ENCODE assay signal across 8 cellular contexts in the genomic region with DNA sequence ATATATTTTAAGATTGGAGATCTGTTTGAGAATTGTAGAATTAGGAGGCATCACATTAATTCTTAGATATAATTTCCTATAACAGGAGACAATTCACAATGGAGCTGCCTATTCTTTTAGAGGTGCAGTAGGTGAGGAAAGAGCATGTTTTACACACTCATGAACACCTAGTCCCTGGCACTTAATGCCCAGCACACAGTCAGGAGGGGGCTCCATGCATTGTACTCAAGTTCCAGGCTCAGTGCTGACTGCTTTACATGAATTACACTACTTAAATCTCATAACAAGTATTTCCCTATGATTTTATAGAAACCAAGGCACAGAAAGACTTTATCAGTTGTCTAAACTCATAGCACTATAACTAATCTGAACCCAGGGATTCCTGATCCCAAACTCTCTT. TPM values are rescaled to one million over a fixed set of nuclear protein-coding genes. Genes with fewer than 3 reads are reported as not detected.
DNase-seq lines count a peak whose midpoint lies in the region; ATAC-seq and TF ChIP-seq lines count a peak whose summit lies in the region.

No MANE protein-coding gene starts in this region.

- H3K27me3 ChIP-seq in left lung (no peaks in the 10 kb centered on the region), upper lobe of right lung (no peaks in the 10 kb centered on the region)

- H3K36me3 ChIP-seq in left lung (peaks cover 0 to 21% of the 10 kb centered on the region in 2 donors), upper lobe of right lung (peaks cover 11% of the 10 kb centered on the region)

- no peaks in the 10 kb centered on the region for H3K9me3 ChIP-seq in left lung
- H3K9me3 ChIP-seq in upper lobe of right lung = no peaks in the 10 kb centered on the region

- TF ChIP-seq CTCF in left lung (IDR thresholded peaks at IDR 0.05) = no peak
- no peak for TF ChIP-seq CTCF in upper lobe of right lung (IDR thresholded peaks at IDR 0.05)

- H3K27ac Mint-ChIP-seq in activated naive CD4-positive, alpha-beta T cell treated with anti-CD3 and anti-CD28 coated beads, Interleukin-2, amount 10 ng/mL, durations not matched to agents 7 days and 5 days = peak overlapping the region; percentile 87
- H3K27ac Mint-ChIP-seq in activated T-helper 1 cell treated with anti-CD3 and anti-CD28 coated beads, Interleukin-12 subunit alpha, Interleukin-12 subunit beta, Interleukin-2, Interleukin-4 antibody, amounts not matched to agents 30 ng/mL and 10 ng/mL and 1 ng/mL, durations not matched to agents 14 hours and 24 hours and 36 hours = peak overlapping the region; percentile 84

- peaks cover 44% of the 10 kb centered on the region for H3K4me1 Mint-ChIP-seq in activated naive CD4-positive, alpha-beta T cell treated with anti-CD3 and anti-CD28 coated beads, Interleukin-2, amount 10 ng/mL, durations not matched to agents 7 days and 5 days
- H3K4me1 Mint-ChIP-seq in activated T-helper 1 cell treated with anti-CD3 and anti-CD28 coated beads, Interleukin-12 subunit alpha, Interleukin-12 subunit beta, Interleukin-2, Interleukin-4 antibody, amounts not matched to agents 30 ng/mL and 10 ng/mL and 1 ng/mL, durations not matched to agents 14 hours and 24 hours and 36 hours (ENCODE audit: low read depth) = peaks cover 60% of the 10 kb centered on the region

- peak overlapping the region; percentile 85 for H3K4me3 Mint-ChIP-seq in activated naive CD4-positive, alpha-beta T cell treated with anti-CD3 and anti-CD28 coated beads, Interleukin-2, amount 10 ng/mL, durations not matched to agents 7 days and 5 days
- peak overlapping the region; percentile 86 for H3K4me3 Mint-ChIP-seq in activated T-helper 1 cell treated with anti-CD3 and anti-CD28 coated beads, Interleukin-12 subunit alpha, Interleukin-12 subunit beta, Interleukin-2, Interleukin-4 antibody, amounts not matched to agents 30 ng/mL and 10 ng/mL and 1 ng/mL, durations not matched to agents 14 hours and 24 hours and 36 hours

- H3K27ac ChIP-seq in left lung (peak overlapping the region; percentile 88 to 93), upper lobe of right lung (peak overlapping the region; percentile 86)

- peaks cover 52% of the 10 kb centered on the region for H3K36me3 Mint-ChIP-seq in activated naive CD4-positive, alpha-beta T cell treated with anti-CD3 and anti-CD28 coated beads, Interleukin-2, amount 10 ng/mL, durations not matched to agents 7 days and 5 days
- peaks cover 35% of the 10 kb centered on the region for H3K36me3 Mint-ChIP-seq in activated T-helper 1 cell treated with anti-CD3 and anti-CD28 coated beads, Interleukin-12 subunit alpha, Interleukin-12 subunit beta, Interleukin-2, Interleukin-4 antibody, amounts not matched to agents 30 ng/mL and 10 ng/mL and 1 ng/mL, durations not matched to agents 14 hours and 24 hours and 36 hours (ENCODE audit: low read depth)

- no peak for DNase-seq in activated naive CD4-positive, alpha-beta T cell treated with anti-CD3 and anti-CD28 coated beads, Interleukin-2, amount 10 ng/mL, durations not matched to agents 7 days and 5 days
- no peak for DNase-seq in activated naive CD4-positive, alpha-beta T cell (lab: John Stamatoyannopoulos, UW)
- DNase-seq in activated T-helper 1 cell treated with anti-CD3 and anti-CD28 coated beads, Interleukin-12 subunit alpha, Interleukin-12 subunit beta, Interleukin-2, Interleukin-4 antibody, amounts not matched to agents 30 ng/mL and 10 ng/mL and 1 ng/mL, durations not matched to agents 14 hours and 24 hours and 36 hours (ENCODE audit: low spot score) = no peak
- DNase-seq in left lung = no peak
- no peak for DNase-seq in upper lobe of right lung
- no peak for DNase-seq in stimulated activated CD4-positive, alpha-beta T cell treated with anti-CD3 and anti-CD28 coated beads, Interleukin-2, amount 100 ng/mL, for 48 hours
- DNase-seq in NCI-H510A treated with DMSO at 0.1 percent for 48 hours (lab: John Stamatoyannopoulos, UW) = no peak
- DNase-seq in NCI-H146 treated with DMSO at 0.1 percent for 48 hours (lab: John Stamatoyannopoulos, UW; ENCODE audit: unreplicated experiment) = no peak

- peaks cover 17% of the 10 kb centered on the region for H3K9me3 Mint-ChIP-seq in activated naive CD4-positive, alpha-beta T cell treated with anti-CD3 and anti-CD28 coated beads, Interleukin-2, amount 10 ng/mL, durations not matched to agents 7 days and 5 days
- peaks cover 16% of the 10 kb centered on the region for H3K9me3 Mint-ChIP-seq in activated T-helper 1 cell treated with anti-CD3 and anti-CD28 coated beads, Interleukin-12 subunit alpha, Interleukin-12 subunit beta, Interleukin-2, Interleukin-4 antibody, amounts not matched to agents 30 ng/mL and 10 ng/mL and 1 ng/mL, durations not matched to agents 14 hours and 24 hours and 36 hours

- CTCF ChIA-PET in activated naive CD4-positive, alpha-beta T cell treated with anti-CD3 and anti-CD28 coated beads, Interleukin-2, amount 10 ng/mL, durations not matched to agents 7 days and 5 days (lab: Charles Lee) = interaction anchor here (1.1 to 1.5 kb wide), 4 partner anchors 17 to 432 kb away, joined by 4 to 5 read pairs (median 4); partner anchors contain the start of gene GBP1

- peaks cover 4% of the 10 kb centered on the region for H3K27me3 Mint-ChIP-seq in activated naive CD4-positive, alpha-beta T cell treated with anti-CD3 and anti-CD28 coated beads, Interleukin-2, amount 10 ng/mL, durations not matched to agents 7 days and 5 days
- H3K27me3 Mint-ChIP-seq in activated T-helper 1 cell treated with anti-CD3 and anti-CD28 coated beads, Interleukin-12 subunit alpha, Interleukin-12 subunit beta, Interleukin-2, Interleukin-4 antibody, amounts not matched to agents 30 ng/mL and 10 ng/mL and 1 ng/mL, durations not matched to agents 14 hours and 24 hours and 36 hours (ENCODE audit: insufficient read depth) = peaks cover 3% of the 10 kb centered on the region

- H3K4me3 ChIP-seq in left lung = peak overlapping the region; percentile 54 to 62
- peak overlapping the region; percentile 57 for H3K4me3 ChIP-seq in upper lobe of right lung

- intact Hi-C loops in activated T-helper 1 cell treated with anti-CD3 and anti-CD28 coated beads, Interleukin-12 subunit alpha, Interleukin-12 subunit beta, Interleukin-2, Interleukin-4 antibody, amounts not matched to agents 30 ng/mL and 10 ng/mL and 1 ng/mL, durations not matched to agents 14 hours and 24 hours and 36 hours (cut with micrococcal nuclease) = no loop called here
- intact Hi-C loops in left lung (cut with DNase I) (no loop called here), upper lobe of right lung (cut with DNase I) (no loop called here)

- H3K4me1 ChIP-seq in left lung (peaks cover 8 to 36% of the 10 kb centered on the region in 2 donors), upper lobe of right lung (peaks cover 31% of the 10 kb centered on the region)

- ATAC-seq in left lung = no peak
- ATAC-seq in upper lobe of right lung = no peak

RNA-seq across cellular contexts. Expression of gene GBP3, which starts 0.4 kb away (rescaled TPM):
- total RNA-seq in activated T-helper 1 cell treated with anti-CD3 and anti-CD28 coated beads, Interleukin-12 subunit alpha, Interleukin-12 subunit beta, Interleukin-2, Interleukin-4 antibody, amounts not matched to agents 30 ng/mL and 10 ng/mL and 1 ng/mL, durations not matched to agents 14 hours and 24 hours and 36 hours = 12.0 and 14.5 TPM in 2 replicates
- total RNA-seq in left lung (10 to 100 TPM; 31.0 to 32.6 TPM), upper lobe of right lung (46.6 TPM)

RNA-seq across cellular contexts. Expression of gene KYAT3, which starts 30.6 kb away (rescaled TPM):
- total RNA-seq in activated T-helper 1 cell treated with anti-CD3 and anti-CD28 coated beads, Interleukin-12 subunit alpha, Interleukin-12 subunit beta, Interleukin-2, Interleukin-4 antibody, amounts not matched to agents 30 ng/mL and 10 ng/mL and 1 ng/mL, durations not matched to agents 14 hours and 24 hours and 36 hours = 28.5 and 32.5 TPM in 2 replicates
- total RNA-seq in left lung (10 to 100 TPM; 16.4 to 20.5 TPM), upper lobe of right lung (17.9 TPM)

RNA-seq across cellular contexts. Expression of gene RBMXL1, which starts 30.6 kb away (rescaled TPM):
- total RNA-seq in activated T-helper 1 cell treated with anti-CD3 and anti-CD28 coated beads, Interleukin-12 subunit alpha, Interleukin-12 subunit beta, Interleukin-2, Interleukin-4 antibody, amounts not matched to agents 30 ng/mL and 10 ng/mL and 1 ng/mL, durations not matched to agents 14 hours and 24 hours and 36 hours = 35.8 and 38.9 TPM in 2 replicates
- 10 to 100 TPM; 15.3 to 16.3 TPM for total RNA-seq in left lung
- 16.2 TPM for total RNA-seq in upper lobe of right lung

RNA-seq across cellular contexts. Expression of gene GBP1, which starts 42.0 kb away (rescaled TPM):
- total RNA-seq in activated T-helper 1 cell treated with anti-CD3 and anti-CD28 coated beads, Interleukin-12 subunit alpha, Interleukin-12 subunit beta, Interleukin-2, Interleukin-4 antibody, amounts not matched to agents 30 ng/mL and 10 ng/mL and 1 ng/mL, durations not matched to agents 14 hours and 24 hours and 36 hours = 39.1 and 39.5 TPM in 2 replicates
- total RNA-seq in left lung = 10 to 100 TPM; 51.3 to 64.3 TPM
- total RNA-seq in upper lobe of right lung = 42.2 TPM
